Comparison of ENCODE assay signal across 17 cellular contexts in genomic region chrX:4572652-4573051, GRCh38.
A peak's percentile ranks its signal among the peaks of the same experiment; 100 is the strongest.
DNase-seq lines count a peak whose midpoint lies in the region; FAIRE-seq and TF ChIP-seq lines count a peak whose summit lies in the region.
"Had no signal": no experiment of that assay in that cellular context is flagged by ENCODE, and none has a peak within 500 bp of the region (broad histone marks: within the 10 kb centered on the region; RNA-seq: fewer than 3 reads in every experiment).

No MANE protein-coding gene starts in this region.

- no peak overlapping the region for H3K4me3 Mint-ChIP-seq in neural progenitor cell
- H3K4me3 Mint-ChIP-seq: B cell, CD14-positive monocyte, IgD-negative memory B cell had no signal

- peaks cover 10% of the 10 kb centered on the region for H3F3A ChIP-seq in neural progenitor cell (ENCODE audit: low read depth)

- no peak for FAIRE-seq in urothelium cell line (lab: Jason Lieb, UNC)
- FAIRE-seq: A204.1, H54 had no signal

- peaks cover 2% of the 10 kb centered on the region for H3K27me3 Mint-ChIP-seq in neural progenitor cell (ENCODE audit: insufficient read depth, low read depth)
- H3K27me3 Mint-ChIP-seq: B cell had no signal

- H2AFZ ChIP-seq in neural progenitor cell (replicated peaks): no peak overlapping the region

- no peak overlapping the region for H3K9ac ChIP-seq in neural progenitor cell

- H3K4me3 ChIP-seq in H7 (ENCODE audit: insufficient read depth, low read depth, low read length) (no peak overlapping the region), neural progenitor cell (peak overlapping the region; percentile 11)

- no peaks in the 10 kb centered on the region for H3K9me3 ChIP-seq in neural progenitor cell (ENCODE audit: low read depth)

- peaks cover 20% of the 10 kb centered on the region for H3K9me3 Mint-ChIP-seq in neural progenitor cell

- peaks cover 29% of the 10 kb centered on the region for H3K4me1 ChIP-seq in neural progenitor cell

- H3K36me3 Mint-ChIP-seq in neural progenitor cell: peaks cover 3% of the 10 kb centered on the region
- H3K36me3 Mint-ChIP-seq: CD14-positive monocyte, IgD-negative memory B cell had no signal

- H4K20me1 ChIP-seq in neural progenitor cell (ENCODE audit: low read depth): no peaks in the 10 kb centered on the region

- no peaks in the 10 kb centered on the region for H3K36me3 ChIP-seq in H7 (replicated peaks; ENCODE audit: control insufficient read depth, insufficient read depth, low read length)
- H3K36me3 ChIP-seq in neural progenitor cell: no peaks in the 10 kb centered on the region

- no peak for TF ChIP-seq CTCF in neural progenitor cell (IDR thresholded peaks at IDR 0.05)

- H3K4me1 Mint-ChIP-seq in neural progenitor cell: peaks cover 26% of the 10 kb centered on the region
- H3K4me1 Mint-ChIP-seq: B cell, CD14-positive monocyte, IgD-negative memory B cell had no signal

- H3K27ac Mint-ChIP-seq in neural progenitor cell: peak overlapping the region; percentile 75
- H3K27ac Mint-ChIP-seq: B cell, CD14-positive monocyte, IgD-negative memory B cell had no signal

- peak overlapping the region; percentile 71 for H3K4me2 ChIP-seq in neural progenitor cell

- H3K79me2 ChIP-seq in neural progenitor cell (ENCODE audit: low read depth): no peaks in the 10 kb centered on the region

- no peak overlapping the region for H3K27ac ChIP-seq in neural progenitor cell

- H3K27me3 ChIP-seq in H7 (ENCODE audit: control insufficient read depth, insufficient read depth, low read length): no peaks in the 10 kb centered on the region
- no peaks in the 10 kb centered on the region for H3K27me3 ChIP-seq in neural progenitor cell

- DNase-seq in H7 (peak; percentile 2), NCI-H187 treated with DMSO at 0.1 percent for 48 hours (lab: John Stamatoyannopoulos, UW) (peak; percentile 95), NCI-H345 treated with DMSO at 0.1 percent for 48 hours (lab: John Stamatoyannopoulos, UW; ENCODE audit: unreplicated experiment) (peak; percentile 80), neural progenitor cell (ENCODE audit: low spot score) (peak; percentile 63), MV-4-11 (lab: John Stamatoyannopoulos, UW) (no peak), urothelium cell line (ENCODE audit: low spot score) (no peak), activated gamma-delta T cell treated with Interleukin-2 at 50 U/mL for 16 hours (no peak)
- DNase-seq: DMS79, NCI-H1436, NCI-H2107, NCI-H2227 treated with DMSO at 0.1 percent for 48 hours, NCI-H524 had no signal

Comparison
In these comparisons a context has a peak if more than half of its experiments do, and no peak if none do; other contexts are left out.
1. DNase-seq: peak in H7 (single experiment), NCI-H187 treated with DMSO at 0.1 percent for 48 hours (single experiment), NCI-H345 treated with DMSO at 0.1 percent for 48 hours (single experiment) and neural progenitor cell (single experiment); none in MV-4-11 (single experiment), urothelium cell line (single experiment) and activated gamma-delta T cell treated with Interleukin-2 at 50 U/mL for 16 hours (single experiment).